Comparison of ENCODE assay signal across 28 cellular contexts in genomic region chr7:109956916-109957315, GRCh38.
"Had no signal": no experiment of that assay in that cellular context is flagged by ENCODE, and none has a peak within 500 bp of the region (broad histone marks: within the 10 kb centered on the region; RNA-seq: fewer than 3 reads in every experiment).

No MANE protein-coding gene starts in this region.

- DNase-seq: activated CD4-positive, alpha-beta memory T cell treated with anti-CD3 and anti-CD28 coated beads, Interleukin-2, amount 10 ng/mL, durations not matched to agents 7 days and 5 days; activated CD4-positive, alpha-beta T cell treated with anti-CD3 and anti-CD28 coated beads, Interleukin-2, amount 10 ng/mL, durations not matched to agents 7 days and 5 days; activated CD4-positive, CD25-positive, alpha-beta regulatory T cell; activated gamma-delta T cell treated with Interleukin-2 at 50 U/mL for 16 hours; activated naive CD4-positive, alpha-beta T cell treated with anti-CD3 and anti-CD28 coated beads, Interleukin-2, amount 10 ng/mL, durations not matched to agents 7 days and 5 days; activated naive CD8-positive, alpha-beta T cell treated with anti-CD3 and anti-CD28 coated beads for 36 hours; activated T-cell treated with anti-CD3 and anti-CD28 coated beads for 4 hours; activated T-cell treated with anti-CD3 and anti-CD28 coated beads, Interleukin-2, amount 50 U/mL, for 48 hours; brain microvascular endothelial cell; Kasumi-1; NCI-H1105 treated with DMSO at 0.1 percent for 48 hours; NCI-H1436 treated with DMSO at 0.1 percent for 48 hours; NCI-H187; NCI-H2081; NCI-H345; NCI-H510A; NCI-H526 treated with DMSO at 0.1 percent for 48 hours; NK-92 treated with Interleukin-12 subunit alpha and Interleukin-12 subunit beta, amount 100 ng/mL, for 24 hours; OCI-M1; RPMI8226; T-cell; T-helper 2 cell; T1000 had no signal

- H3K4me3 ChIP-seq: cardiac muscle cell, K562, SK-N-MC had no signal

- H3K36me3 ChIP-seq: brain microvascular endothelial cell, cardiac muscle cell had no signal

- H3K27ac ChIP-seq: brain microvascular endothelial cell, cardiac muscle cell, SK-N-MC had no signal

- ATAC-seq: K562, Panc1, Right ventricle myocardium inferior, T-cell had no signal

- H3K27me3 ChIP-seq: brain microvascular endothelial cell, cardiac muscle cell had no signal
